In genomic region chr10:73850863-73851461, GRCh38 we compare ENCODE assay signal across 10 cellular contexts. TPM values are rescaled to one million over a fixed set of nuclear protein-coding genes. Genes with fewer than 3 reads are reported as not detected.
DNase-seq lines count a peak whose midpoint lies in the region; TF ChIP-seq lines count a peak whose summit lies in the region.
"Had no signal": no experiment of that assay in that cellular context is flagged by ENCODE, and none has a peak within 500 bp of the region (broad histone marks: within the 10 kb centered on the region; RNA-seq: fewer than 3 reads in every experiment).

No MANE protein-coding gene starts in this region.

- peaks cover 12 to 44% (median 25%) of the 10 kb centered on the region in 6 donors for H3K4me1 ChIP-seq in spleen

- WGBS in spleen, 5 donors: 66 to 80% (median 73%) methylated on average over 15 of the region's 15 CpGs

- DNase-seq in GM04504 (ENCODE audit: low read depth) (peak; percentile 90), astrocyte of the hippocampus (ENCODE audit: low read depth, low spot score) (peak; percentile 65), iris pigment epithelial cell (ENCODE audit: low read depth) (peak; percentile 68), spleen (no peak), OCI-M2 (lab: John Stamatoyannopoulos, UW; ENCODE audit: unreplicated experiment) (no peak), NCI-H2107 (lab: John Stamatoyannopoulos, UW) (no peak)
- DNase-seq in central memory CD4-positive, alpha-beta T cell: no peak
- DNase-seq in activated naive CD4-positive, alpha-beta T cell treated with anti-CD3 and anti-CD28 coated beads, Interleukin-2, amount 50 U/mL, for 16 hours: no peak
- DNase-seq: activated CD4-positive, alpha-beta T cell treated with anti-CD3 and anti-CD28 coated beads, Interleukin-2, amount 50 U/mL, for 48 hours; midbrain had no signal

- no peak overlapping the region for H3K4me3 ChIP-seq in spleen

- H3K27me3 ChIP-seq in spleen (replicated peaks in 1 of 7): no peaks in the 10 kb centered on the region

- H3K9me3 ChIP-seq in spleen: no peaks in the 10 kb centered on the region

- no peak for TF ChIP-seq POLR2A in spleen (IDR thresholded peaks at IDR 0.05)

- H3K27ac ChIP-seq in spleen: peak overlapping the region in 6 of 8 donors; percentile 15 to 74 (median 64)

- intact Hi-C loops in spleen (cut with DNase I; ENCODE audit: low total_unique reads): no loop called here

- H3K36me3 ChIP-seq in spleen: peaks cover 0 to 94% (median 54%) of the 10 kb centered on the region in 6 donors

- TF ChIP-seq CTCF in spleen (IDR thresholded peaks at IDR 0.05 in 8 of 11, conservative IDR thresholded peaks at IDR 0.05 in 3 of 11): no peak

RNA-seq across cellular contexts. Expression of gene CAMK2G, which starts 23.4 kb away (rescaled TPM):
- 10 to 100 TPM; 32.7 to 55.2 (median 45.8) TPM for total RNA-seq in spleen
- 10 to 100 TPM; 10.4 to 18.0 (median 17.1) TPM for polyA plus RNA-seq in spleen

RNA-seq across cellular contexts. Expression of gene NDST2, which starts 39.6 kb away (rescaled TPM):
- 100 to 1,000 TPM in 5 of 7 donors, 10 to 100 TPM in 2; 84.6 to 159 (median 117) TPM for total RNA-seq in spleen
- 10 to 100 TPM; 10.9 to 21.7 (median 12.3) TPM for polyA plus RNA-seq in spleen

RNA-seq across cellular contexts. Expression of gene PLAU, which starts 60.0 kb away (rescaled TPM):
- 10 to 100 TPM; 19.1 to 95.0 (median 40.7) TPM for total RNA-seq in spleen
- polyA plus RNA-seq in spleen: 10 to 100 TPM in 2 of 3 donors, 1 to 10 TPM in 1; 9.6 to 18.3 (median 16.8) TPM

Comparison
In these comparisons a context has a peak if more than half of its experiments do, and no peak if none do; other contexts are left out.
1. DNase-seq: peak in GM04504 (single experiment), astrocyte of the hippocampus (single experiment) and iris pigment epithelial cell (single experiment); none in spleen (single experiment), central memory CD4-positive, alpha-beta T cell (single experiment), OCI-M2 (single experiment), NCI-H2107 (single experiment) and activated naive CD4-positive, alpha-beta T cell treated with anti-CD3 and anti-CD28 coated beads, Interleukin-2, amount 50 U/mL, for 16 hours (single experiment).